ENCODE assay signal across 1 cellular context in the genomic region with DNA sequence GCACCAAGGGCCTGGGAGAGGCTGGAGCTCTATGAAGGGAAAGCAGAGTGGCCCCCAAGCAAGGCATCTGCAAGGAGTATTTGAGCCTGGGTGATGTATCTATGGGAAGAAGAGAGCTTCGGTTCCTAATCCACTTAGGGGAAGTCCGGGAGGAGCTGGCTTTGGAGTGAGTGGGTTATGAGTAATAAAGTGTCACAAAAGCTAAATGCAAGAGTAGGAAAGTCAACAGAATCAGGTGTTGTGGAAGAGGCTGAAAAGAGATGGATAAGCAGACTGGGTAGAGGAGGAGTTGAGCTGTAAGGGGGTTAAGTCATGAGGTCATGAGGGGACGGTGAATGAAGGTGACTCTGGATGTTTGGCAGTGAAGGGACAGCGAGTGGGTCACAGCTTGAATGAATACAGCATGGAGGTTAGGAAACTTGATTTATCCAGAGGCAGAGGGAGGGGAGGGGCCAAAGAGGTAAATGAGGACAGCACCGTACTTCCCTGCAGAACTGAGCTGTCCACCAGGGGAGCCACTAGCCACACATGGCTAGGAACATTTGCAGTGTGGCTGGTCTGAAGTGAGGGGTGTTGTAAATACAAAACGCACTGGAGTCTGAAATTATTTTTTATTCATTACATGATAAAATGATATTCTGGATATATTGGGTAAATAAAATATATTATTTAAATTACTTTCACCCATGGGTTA.
TF ChIP-seq lines count a peak whose summit lies in the region.

No MANE protein-coding gene starts in this region.

TF ChIP-seq in GM23338, 12 proteins besides CTCF, POLR2A, EP300 and RAD21 (continued from another document):
- no peak for TF ChIP-seq ZNF462 (CRISPR knock-in tag; IDR thresholded peaks at IDR 0.05)
